In the genomic region with DNA sequence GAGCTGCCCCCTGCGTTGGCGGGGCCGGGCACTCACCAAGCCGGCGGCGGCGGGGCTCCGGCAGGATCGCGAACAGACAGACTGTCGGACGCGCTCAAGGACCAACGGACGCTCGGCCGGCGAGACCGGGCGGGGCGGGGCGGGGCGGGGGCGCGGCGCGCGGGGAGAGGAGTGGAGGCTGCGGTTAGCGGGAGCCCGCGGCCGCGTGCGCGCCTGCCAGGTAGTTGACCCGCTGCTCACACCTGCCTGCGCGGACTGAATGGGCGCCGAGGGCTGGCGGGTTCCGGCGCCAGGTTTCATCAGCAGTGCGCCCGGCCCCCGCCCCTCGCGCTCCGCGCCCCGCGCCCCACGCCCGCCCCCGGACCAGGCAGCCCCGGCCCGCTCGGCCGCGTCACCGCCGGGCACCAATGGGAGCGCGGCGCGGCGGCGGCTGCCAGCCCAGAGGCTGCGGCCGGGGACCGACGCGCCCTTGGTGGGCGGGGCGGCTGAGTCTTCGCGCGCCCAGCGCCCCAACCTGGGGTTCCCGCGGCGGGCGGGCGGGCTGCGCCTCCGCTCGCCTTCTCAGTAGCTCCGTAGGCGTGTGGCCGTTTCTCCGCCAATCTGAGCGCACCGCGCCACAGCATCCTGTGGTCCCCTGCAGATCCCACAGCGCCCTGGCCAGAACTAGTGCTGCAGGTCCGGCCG, we compare ENCODE assay signal across 8 cellular contexts. TPM values are rescaled to one million over a fixed set of nuclear protein-coding genes. Genes with fewer than 3 reads are reported as not detected.
DNase-seq lines count a peak whose midpoint lies in the region; ATAC-seq and TF ChIP-seq lines count a peak whose summit lies in the region.

A gene (minus strand): TSS at position 309 of the 684 bp plus-strand sequence. CDS start 59,500 bp downstream, outside the sequence.

- H3K36me3 ChIP-seq in DOHH2 (ENCODE audit: control insufficient read depth, low read length) = peaks cover 46% of the 10 kb centered on the region

- peak within 1 kb of the TSS; percentile 65 for H3K27ac ChIP-seq in DOHH2 (ENCODE audit: low read depth, low read length)

- peaks cover 7% of the 10 kb centered on the region for H3K27me3 Mint-ChIP-seq in activated T-helper 17 cell treated with anti-CD3 and anti-CD28 coated beads, Interleukin-2, amount 50 U/mL, for 72 hours
- H3K27me3 Mint-ChIP-seq in natural killer cell (ENCODE audit: low read depth in 2 of 2) = no peaks in the 10 kb centered on the region

- H3K9me3 ChIP-seq in DOHH2 (ENCODE audit: control insufficient read depth, insufficient read depth, low read length) = no peaks in the 10 kb centered on the region

- peaks cover 29% of the 10 kb centered on the region for H3K4me1 Mint-ChIP-seq in activated T-helper 17 cell treated with anti-CD3 and anti-CD28 coated beads, Interleukin-2, amount 50 U/mL, for 72 hours
- peaks cover 27 to 28% of the 10 kb centered on the region in 2 donors for H3K4me1 Mint-ChIP-seq in natural killer cell

- H3K9me3 Mint-ChIP-seq in activated T-helper 17 cell treated with anti-CD3 and anti-CD28 coated beads, Interleukin-2, amount 50 U/mL, for 72 hours = no peaks in the 10 kb centered on the region
- H3K9me3 Mint-ChIP-seq in natural killer cell = no peaks in the 10 kb centered on the region

- intact Hi-C loops in natural killer cell (cut with micrococcal nuclease) = loop anchor here (2.0 to 10.0 kb wide), 2 partner anchors 253 to 519 kb away; no protein-coding TSS in a partner anchor

- no peaks in the 10 kb centered on the region for H3K9me2 ChIP-seq in DOHH2 (replicated peaks; ENCODE audit: control insufficient read depth, low read length)

- H3K79me2 ChIP-seq in DOHH2 (ENCODE audit: control insufficient read depth, low read length) = peaks cover 53% of the 10 kb centered on the region

- no peaks in the 10 kb centered on the region for H3K27me3 ChIP-seq in DOHH2 (ENCODE audit: control insufficient read depth, low read length)

- H3K4me2 ChIP-seq in DOHH2 (ENCODE audit: low read length) = peak within 1 kb of the TSS; percentile 89

- peak within 1 kb of the TSS; percentile 99 for H3K4me3 ChIP-seq in DOHH2 (ENCODE audit: low read length)
- peak within 1 kb of the TSS; percentile 63 for H3K4me3 ChIP-seq in fibroblast of pulmonary artery (replicated peaks; ENCODE audit: low read depth, low read length)

- peak within 1 kb of the TSS; percentile 74 for H3K27ac Mint-ChIP-seq in activated T-helper 17 cell treated with anti-CD3 and anti-CD28 coated beads, Interleukin-2, amount 50 U/mL, for 72 hours
- H3K27ac Mint-ChIP-seq in natural killer cell = peak within 1 kb of the TSS; percentile 78 to 85

- H4K20me1 ChIP-seq in DOHH2 (ENCODE audit: control insufficient read depth, insufficient read depth, low read depth, low read length) = peaks cover 24% of the 10 kb centered on the region

- peaks cover 32% of the 10 kb centered on the region for H3K4me1 ChIP-seq in DOHH2 (ENCODE audit: control insufficient read depth, low read length)

- TF ChIP-seq CTCF in DOHH2 (IDR thresholded peaks at IDR 0.05; ENCODE audit: low read depth, low read length, poor library complexity, severe bottlenecking) (no peak), fibroblast of pulmonary artery (IDR thresholded peaks at IDR 0.05; ENCODE audit: low read length, missing control alignments) (no peak), natural killer cell (IDR thresholded peaks at IDR 0.05) (no peak)

- ATAC-seq in GM21737 (IDR thresholded peaks at IDR 0.05; ENCODE audit: unreplicated experiment) = peak; percentile 88
- peak; percentile 90 for ATAC-seq in activated T-helper 17 cell treated with anti-CD3 and anti-CD28 coated beads, Interleukin-2, amount 50 U/mL, for 72 hours (replicated peaks)
- ATAC-seq in natural killer cell = peak; percentile 82 to 94 (median 88)

- H3K4me3 Mint-ChIP-seq in activated T-helper 17 cell treated with anti-CD3 and anti-CD28 coated beads, Interleukin-2, amount 50 U/mL, for 72 hours = peak within 1 kb of the TSS; percentile 81
- peak within 1 kb of the TSS; percentile 89 for H3K4me3 Mint-ChIP-seq in natural killer cell

- no peaks in the 10 kb centered on the region for H3F3A ChIP-seq in DOHH2 (ENCODE audit: control insufficient read depth, insufficient read depth)

- DNase-seq in KG1 (lab: John Stamatoyannopoulos, UW) (peak; percentile 55), RPMI8226 (peak; percentile 90), fibroblast of pulmonary artery (ENCODE audit: low read depth) (peak; percentile 70), natural killer cell (peak; percentile 86)
- DNase-seq in stimulated activated naive CD4-positive, alpha-beta T cell treated with Interleukin-2 at 50 U/mL for 16 hours (lab: John Stamatoyannopoulos, UW) = peak; percentile 85

- peaks cover 41% of the 10 kb centered on the region for H3K36me3 Mint-ChIP-seq in activated T-helper 17 cell treated with anti-CD3 and anti-CD28 coated beads, Interleukin-2, amount 50 U/mL, for 72 hours (ENCODE audit: low read depth)
- H3K36me3 Mint-ChIP-seq in natural killer cell = no peaks in the 10 kb centered on the region

RNA-seq across cellular contexts. Expression of the gene that starts here (rescaled TPM):
- total RNA-seq in activated T-helper 17 cell treated with anti-CD3 and anti-CD28 coated beads, Interleukin-2, amount 50 U/mL, for 72 hours = 100 to 1,000 TPM in 1 of 2 donors, 10 to 100 TPM in 1; 60.1 to 114 TPM
- 10 to 100 TPM in 2 of 3 donors, 1 to 10 TPM in 1; 8.7 to 12.6 (median 10.2) TPM for total RNA-seq in natural killer cell

Comparison
In these comparisons a context has a peak if more than half of its experiments do, and no peak if none do; other contexts are left out.
1. Peak in every context shown above with its lines: DNase-seq, ATAC-seq, H3K4me3 ChIP-seq and H3K27ac ChIP-seq.
2. RNA of the gene that starts here (total RNA-seq): 60.1 to 114 TPM in activated T-helper 17 cell treated with anti-CD3 and anti-CD28 coated beads, Interleukin-2, amount 50 U/mL, for 72 hours; 8.7 to 12.6 TPM in natural killer cell; every median in the first group is over 4 times any median in the second.